Comparison of ENCODE assay signal across 19 cellular contexts in the genomic region with DNA sequence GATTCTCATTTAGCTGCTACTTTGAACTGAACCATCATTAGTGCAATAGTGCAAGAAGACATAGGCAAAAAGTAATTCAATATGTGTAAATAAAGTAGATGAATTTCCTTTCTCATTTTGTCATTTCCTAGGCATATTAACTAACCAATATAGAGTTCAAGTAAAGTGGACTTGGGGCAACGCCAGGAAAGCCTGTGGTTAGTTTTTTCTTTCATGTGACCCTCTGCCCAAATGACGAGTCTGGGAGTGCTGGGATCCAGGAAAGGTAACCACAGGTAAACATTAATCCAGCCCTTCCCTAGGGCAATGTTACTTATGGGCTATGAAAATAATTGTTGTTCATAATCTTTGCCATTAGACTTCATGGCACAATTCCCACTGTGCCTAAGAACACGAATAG.
DNase-seq lines count a peak whose midpoint lies in the region; ATAC-seq, FAIRE-seq and TF ChIP-seq lines count a peak whose summit lies in the region.
"Had no signal": no experiment of that assay in that cellular context is flagged by ENCODE, and none has a peak within 500 bp of the region (broad histone marks: within the 10 kb centered on the region; RNA-seq: fewer than 3 reads in every experiment).

No MANE protein-coding gene starts in this region.

- peak; percentile 83 for DNase-seq in HT-29 (ENCODE audit: low spot score)
- DNase-seq in NCI-H2107 treated with DMSO at 0.1 percent for 48 hours (lab: John Stamatoyannopoulos, UW; ENCODE audit: unreplicated experiment): peak; percentile 33
- peak; percentile 87 for DNase-seq in bronchial epithelial cell (ENCODE audit: low read depth)
- DNase-seq in right lobe of liver: peak in 2 of 3 donors; percentile 52 to 54
- DNase-seq in COLO829 (ENCODE audit: low spot score): no peak
- DNase-seq in ureter (ENCODE audit: low spot score): no peak
- DNase-seq: activated CD8-positive, alpha-beta memory T cell treated with anti-CD3 and anti-CD28 coated beads, Interleukin-2, amount 50 U/mL, for 4 hours; activated naive CD4-positive, alpha-beta T cell treated with anti-CD3 and anti-CD28 coated beads, Interleukin-2, amount 50 U/mL, for 16 hours; effector memory CD4-positive, alpha-beta T cell; foreskin fibroblast; H9; MV-4-11; NCI-H82; stimulated activated naive CD8-positive, alpha-beta T cell treated with anti-CD3 and anti-CD28 coated beads, Interleukin-15, Interleukin-2, amounts not matched to agents 100 U/mL and 50 U/mL, for 24 hours; T-helper 2 cell had no signal

- peak; percentile 64 to 90 (median 70) for ATAC-seq in right lobe of liver
- ATAC-seq in GM18505 (IDR thresholded peaks at IDR 0.05; ENCODE audit: unreplicated experiment): no peak
- ATAC-seq: activated CD4-positive, CD25-positive, alpha-beta regulatory T cell treated with anti-CD3 and anti-CD28 coated beads, Interleukin-2, amount 50 U/mL, for 24 hours; Right ventricle myocardium inferior; stimulated activated naive CD8-positive, alpha-beta T cell treated with anti-CD3 and anti-CD28 coated beads, Interleukin-15, Interleukin-2, amounts not matched to agents 100 U/mL and 50 U/mL, for 24 hours had no signal

- H3K36me3 ChIP-seq in bronchial epithelial cell (ENCODE audit: control insufficient read depth, insufficient read depth, low read length) (no peaks in the 10 kb centered on the region), right lobe of liver (peaks cover 0 to 5% (median under 1%) of the 10 kb centered on the region in 4 donors)
- H3K36me3 ChIP-seq: vagina had no signal

- H3K27me3 ChIP-seq in bronchial epithelial cell (ENCODE audit: control insufficient read depth, insufficient read depth, low read length): no peaks in the 10 kb centered on the region
- no peaks in the 10 kb centered on the region for H3K27me3 ChIP-seq in right lobe of liver
- H3K27me3 ChIP-seq: vagina had no signal

- intact Hi-C loops in right lobe of liver (cut with DNase I): no loop called here

- no peak for FAIRE-seq in bronchial epithelial cell (lab: Jason Lieb, UNC)

- no peak overlapping the region for H3K27ac ChIP-seq in right lobe of liver
- H3K27ac ChIP-seq: vagina had no signal

- WGBS in right lobe of liver (ENCODE audit: insufficient coverage, low coverage, low lambda C conversion rate, missing lambda C conversion rate): 31% methylated on average over 3 of the region's 3 CpGs

- H3K4me1 ChIP-seq in right lobe of liver: peaks cover 0 to 13% (median 0%) of the 10 kb centered on the region in 4 donors
- H3K4me1 ChIP-seq: vagina had no signal

- TF ChIP-seq CTCF in bronchial epithelial cell (IDR thresholded peaks at IDR 0.05; ENCODE audit: insufficient read depth, low read length, severe bottlenecking) (no peak), right lobe of liver (IDR thresholded peaks at IDR 0.05) (no peak)

- H3K9me3 ChIP-seq in right lobe of liver: no peaks in the 10 kb centered on the region
- H3K9me3 ChIP-seq: vagina had no signal

- H3K4me3 ChIP-seq in bronchial epithelial cell (ENCODE audit: low read depth, low read length) (no peak overlapping the region), right lobe of liver (no peak overlapping the region)
- H3K4me3 ChIP-seq: vagina had no signal

- TF ChIP-seq POLR2A in right lobe of liver (IDR thresholded peaks at IDR 0.05) (no peak), GM18505 (IDR thresholded peaks at IDR 0.05; ENCODE audit: borderline replicate concordance, extremely low read depth, insufficient read depth, insufficient read length) (no peak)

Comparison
In these comparisons a context has a peak if more than half of its experiments do, and no peak if none do; other contexts are left out.
1. DNase-seq: peak in HT-29 (single experiment), NCI-H2107 treated with DMSO at 0.1 percent for 48 hours (single experiment), bronchial epithelial cell (single experiment) and right lobe of liver (2 of 3); none in COLO829 (single experiment) and ureter (single experiment).